In the genomic region with DNA sequence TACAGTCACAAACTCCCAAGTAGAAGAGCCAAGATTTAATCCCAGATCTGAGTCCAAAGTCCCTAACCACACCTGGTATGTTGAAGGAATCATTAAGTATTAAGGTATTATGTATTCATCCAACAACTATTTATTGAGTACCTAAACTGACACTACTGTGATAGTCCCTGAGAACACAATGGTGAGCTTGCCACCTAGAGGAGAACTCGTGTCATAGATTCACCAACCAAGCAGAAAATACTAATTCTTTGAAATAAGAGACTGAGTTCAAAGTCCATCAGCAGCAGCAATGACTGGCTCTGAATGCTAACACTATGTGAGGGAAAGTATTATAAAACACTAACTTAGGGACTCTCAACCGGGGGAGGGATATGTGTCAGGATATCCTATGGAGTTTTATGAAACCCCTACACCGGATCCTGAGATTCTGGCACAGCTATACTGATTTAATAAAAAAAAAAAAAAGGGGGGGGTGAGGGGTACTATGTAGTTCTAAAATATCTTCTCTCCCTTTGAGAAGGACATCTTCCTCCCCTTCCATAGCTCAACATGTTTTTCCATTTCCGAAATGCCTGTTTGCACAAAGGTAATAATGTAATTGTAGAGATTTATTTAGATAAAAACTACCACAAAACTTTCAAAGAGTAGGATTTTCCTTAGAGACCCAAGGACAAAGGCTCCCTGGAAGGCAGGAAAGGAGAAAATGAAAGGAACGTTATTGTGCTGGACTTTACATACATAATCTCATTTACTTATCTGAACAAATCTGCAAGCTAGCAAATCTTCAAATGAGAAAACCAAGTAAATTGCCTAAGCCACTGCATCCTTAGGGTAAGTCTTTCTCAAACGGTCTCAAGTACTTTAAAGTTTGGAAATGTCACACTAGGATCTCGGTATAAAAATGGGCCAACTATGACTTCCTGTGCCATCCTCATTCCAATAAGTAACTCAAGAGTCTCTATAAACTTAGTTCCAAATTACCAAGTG, we compare ENCODE assay signal across 8 cellular contexts. TPM values are rescaled to one million over a fixed set of nuclear protein-coding genes. Genes with fewer than 3 reads are reported as not detected.
DNase-seq lines count a peak whose midpoint lies in the region; ATAC-seq, FAIRE-seq and TF ChIP-seq lines count a peak whose summit lies in the region.

No MANE protein-coding gene starts in this region.

- H3K27ac ChIP-seq in mammary epithelial cell (ENCODE audit: insufficient read depth, low read depth, low read length) (peak overlapping the region; percentile 79), left lung (peak overlapping the region; percentile 89 to 94), suprapubic skin (peak overlapping the region; percentile 94)

- TF ChIP-seq EP300 in suprapubic skin (IDR thresholded peaks at IDR 0.05), result no peak

- H3K4me3 ChIP-seq in mammary epithelial cell (replicated peaks in 1 of 3; ENCODE audit: insufficient read depth in 1 of 3, low read depth in 2 of 3, low read length in 3 of 3) (peak overlapping the region; percentile 88 to 90 (median 89)), left lung (peak overlapping the region; percentile 71 to 90), suprapubic skin (peak overlapping the region; percentile 69)

- CTCF ChIA-PET in mammary epithelial cell (lab: Charles Lee; ENCODE audit: low non-redundant PET), result interaction anchor here (0.7 kb wide), 2 partner anchors 13 to 357 kb away, joined by 3 read pairs; no protein-coding TSS in a partner anchor

- H3K27me3 ChIP-seq in mammary epithelial cell (ENCODE audit: insufficient read depth, low read length) (no peaks in the 10 kb centered on the region), left lung (no peaks in the 10 kb centered on the region), suprapubic skin (no peaks in the 10 kb centered on the region)

- H3K4me1 ChIP-seq in mammary epithelial cell (ENCODE audit: insufficient read depth, low read length) (peaks cover 27% of the 10 kb centered on the region), left lung (peaks cover 28 to 68% of the 10 kb centered on the region in 2 donors), suprapubic skin (peaks cover 62% of the 10 kb centered on the region)

- in situ Hi-C loops in mammary epithelial cell (cut with MboI; ENCODE audit: low sequenced_read_pairs in 2 of 2), result no loop called here

- dilution Hi-C loops in mammary epithelial cell (cut with HindIII; ENCODE audit: low sequenced_read_pairs), result no loop called here

- no peak for FAIRE-seq in RCC 7860 (lab: Jason Lieb, UNC)

- peak overlapping the region; percentile 98 for H3K4me2 ChIP-seq in mammary epithelial cell (ENCODE audit: insufficient read depth, low read depth, low read length)

- no peaks in the 10 kb centered on the region for H3K9me3 ChIP-seq in mammary epithelial cell (replicated peaks; ENCODE audit: insufficient read depth, low read length)
- H3K9me3 ChIP-seq in left lung, result no peaks in the 10 kb centered on the region
- H3K9me3 ChIP-seq in suprapubic skin, result no peaks in the 10 kb centered on the region

- TF ChIP-seq POLR2A in suprapubic skin (IDR thresholded peaks at IDR 0.05), result no peak

- ATAC-seq in GM18909 (IDR thresholded peaks at IDR 0.05; ENCODE audit: poor library complexity, unreplicated experiment) (peak; percentile 43), left lung (peak; percentile 52)

- H3K79me2 ChIP-seq in mammary epithelial cell (ENCODE audit: insufficient read depth, low read length), result peaks cover 66% of the 10 kb centered on the region

- H2AFZ ChIP-seq in mammary epithelial cell (ENCODE audit: low read depth, low read length), result no peak overlapping the region

- peak overlapping the region; percentile 92 for H3K9ac ChIP-seq in mammary epithelial cell (ENCODE audit: insufficient read depth, low read length)

- TF ChIP-seq CTCF in mammary epithelial cell (conservative IDR thresholded peaks at IDR 0.05 in 1 of 2, IDR thresholded peaks at IDR 0.05 in 1 of 2; ENCODE audit: extremely low read depth in 1 of 2, insufficient read depth in 1 of 2, low read depth in 1 of 2, low read length in 2 of 2) (peak; percentile 51 to 74), left lung (IDR thresholded peaks at IDR 0.05) (peak; percentile 43 to 65), suprapubic skin (IDR thresholded peaks at IDR 0.05) (peak; percentile 52 to 56)

- BruUV-seq in mammary epithelial cell (replicated peaks; lab: Mats Ljungman, UMichigan), result no TSS peak

- H4K20me1 ChIP-seq in mammary epithelial cell (ENCODE audit: insufficient read depth, low read length), result peaks cover 15% of the 10 kb centered on the region

- H3K36me3 ChIP-seq in mammary epithelial cell (ENCODE audit: insufficient read depth, low read length), result no peaks in the 10 kb centered on the region
- no peaks in the 10 kb centered on the region for H3K36me3 ChIP-seq in left lung
- H3K36me3 ChIP-seq in suprapubic skin, result no peaks in the 10 kb centered on the region

- DNase-seq in D341Med (ENCODE audit: low spot score) (peak; percentile 50), HT1080 (ENCODE audit: low read depth) (peak; percentile 61), RCC 7860 (ENCODE audit: low spot score) (peak; percentile 86), mammary epithelial cell (peak; percentile 66), left lung (no peak), suprapubic skin (ENCODE audit: low spot score in 2 of 2) (no peak), KG1 (lab: John Stamatoyannopoulos, UW) (no peak)

- 27% methylated on average over 7 of the region's 7 CpGs for WGBS in mammary epithelial cell (ENCODE audit: low coverage, missing lambda C conversion rate)
- WGBS in suprapubic skin, result 23% methylated on average over 7 of the region's 7 CpGs

- intact Hi-C loops in mammary epithelial cell (cut with micrococcal nuclease) (loop anchor here (5.0 to 10.0 kb wide), 2 partner anchors 47 to 794 kb away; no protein-coding TSS in a partner anchor), left lung (cut with DNase I) (no loop called here)

RNA-seq across cellular contexts. Expression of a gene that starts 1.5 kb away (rescaled TPM):
- total RNA-seq in HT1080 (2014; rRNA removed; shearing (Covaris generic)), result 161 and 176 TPM in 2 replicates
- polyA plus RNA-seq in HT1080 (2015; cell fraction: cytosol; rRNA removed), result 91.5 and 122 TPM in 2 replicates
- polyA plus RNA-seq in HT1080 (2015; cell fraction: nucleus; rRNA removed), result 143 and 160 TPM in 2 replicates
- total RNA-seq in mammary epithelial cell (100 to 1,000 TPM in 1 of 2 donors, 10 to 100 TPM in 1; 94.2 to 171 TPM), left lung (100 to 1,000 TPM; 174 to 196 TPM), suprapubic skin (100 to 1,000 TPM; 117 to 170 (median 151) TPM)
- 87.3 TPM for polyA plus RNA-seq in mammary epithelial cell
- polyA minus RNA-seq in mammary epithelial cell, result 143 TPM

RNA-seq across cellular contexts. Expression of a gene that starts 17.2 kb away (rescaled TPM):
- total RNA-seq in HT1080 (2014; rRNA removed; shearing (Covaris generic)), result not detected in 2 replicates
- polyA plus RNA-seq in HT1080 (2015; cell fraction: cytosol; rRNA removed), result not detected in 2 replicates
- not detected in 2 replicates for polyA plus RNA-seq in HT1080 (2015; cell fraction: nucleus; rRNA removed)
- not detected for total RNA-seq in mammary epithelial cell
- polyA plus RNA-seq in mammary epithelial cell, result not detected
- polyA minus RNA-seq in mammary epithelial cell, result not detected
- total RNA-seq in left lung, result 10 to 100 TPM in 1 of 2 donors, not detected in 1; 17.1 TPM
- total RNA-seq in suprapubic skin, result 100 to 1,000 TPM in 1 of 4 donors, 10 to 100 TPM in 1, 1 to 10 TPM in 1, not detected in 1; 4.5 to 104 (median 86.9) TPM

RNA-seq across cellular contexts. Expression of a gene that starts 56.6 kb away (rescaled TPM):
- 189 and 211 TPM in 2 replicates for total RNA-seq in HT1080 (2014; rRNA removed; shearing (Covaris generic))
- polyA plus RNA-seq in HT1080 (2015; cell fraction: cytosol; rRNA removed), result 153 and 155 TPM in 2 replicates
- 83.7 and 84.9 TPM in 2 replicates for polyA plus RNA-seq in HT1080 (2015; cell fraction: nucleus; rRNA removed)
- total RNA-seq in mammary epithelial cell (10 to 100 TPM; 51.8 to 84.4 TPM), left lung (10 to 100 TPM; 42.8 to 48.1 TPM), suprapubic skin (10 to 100 TPM; 35.3 to 72.3 (median 57.6) TPM)
- polyA plus RNA-seq in mammary epithelial cell, result 99.6 TPM
- polyA minus RNA-seq in mammary epithelial cell, result 126 TPM

Comparison
In these comparisons a context has a peak if more than half of its experiments do, and no peak if none do; other contexts are left out.
1. DNase-seq: peak in D341Med (single experiment), HT1080 (single experiment), RCC 7860 (single experiment) and mammary epithelial cell (single experiment); none in left lung (0 of 2), suprapubic skin (0 of 2) and KG1 (single experiment).
2. Peak in every context shown above with its lines, with median percentiles within 50 percentile points of each other: H3K27ac ChIP-seq, H3K4me3 ChIP-seq and CTCF ChIP-seq.